ENCODE assay signal across 8 cellular contexts in the genomic region with DNA sequence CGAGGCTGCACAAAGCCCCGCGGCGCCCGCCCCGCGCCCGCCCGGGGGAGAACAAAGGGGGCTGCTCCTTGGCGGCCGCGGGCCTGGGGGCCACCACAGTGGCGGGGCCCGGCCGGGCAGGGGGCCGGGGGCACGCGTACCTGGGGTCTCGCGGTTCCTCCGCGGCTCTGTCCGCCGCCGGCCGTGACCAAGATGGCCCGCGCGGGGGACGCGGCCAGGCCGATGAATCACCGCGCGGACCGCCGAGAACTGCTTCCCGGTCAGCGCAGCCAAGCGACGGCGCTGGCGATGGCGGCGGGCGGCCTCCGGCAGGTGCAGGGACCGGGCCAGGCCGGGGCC. TPM values are rescaled to one million over a fixed set of nuclear protein-coding genes. Genes with fewer than 3 reads are reported as not detected.
DNase-seq lines count a peak whose midpoint lies in the region; ATAC-seq and TF ChIP-seq lines count a peak whose summit lies in the region.

A gene (minus strand): TSS at position 330 of the 339 bp plus-strand sequence. CDS start 677 bp downstream, outside the sequence.

- intact Hi-C loops in CD4-positive, alpha-beta T cell (cut with DNase I, micrococcal nuclease), result loop anchor here (1.0 to 10.0 kb wide), 9 partner anchors 41 to 1483 kb away; a partner anchor contains a TSS
- intact Hi-C loops in upper lobe of right lung (cut with DNase I), result no loop called here

- peak; percentile 5 for ATAC-seq in CD4-positive, alpha-beta T cell (ENCODE audit: poor library complexity)
- ATAC-seq in upper lobe of right lung, result no peak
- ATAC-seq in GM19455 (IDR thresholded peaks at IDR 0.05; ENCODE audit: unreplicated experiment), result no peak
- no peak for ATAC-seq in GM18517 (IDR thresholded peaks at IDR 0.05; ENCODE audit: unreplicated experiment)

- no peak for DNase-seq in CD4-positive, alpha-beta T cell
- no peak for DNase-seq in mesothelial cell of epicardium (ENCODE audit: low spot score in 2 of 2, unreplicated experiment in 2 of 2)
- no peak for DNase-seq in upper lobe of right lung
- DNase-seq in epidermal melanocyte (ENCODE audit: insufficient read length, low spot score), result no peak

- peak within 1 kb of the TSS; percentile 83 for H2AFZ ChIP-seq in Loucy (ENCODE audit: low read length)

- H3K9me3 Mint-ChIP-seq in CD4-positive, alpha-beta T cell, result peaks cover 2% of the 10 kb centered on the region
- H3K9me3 Mint-ChIP-seq in mesothelial cell of epicardium, result peaks cover 17% of the 10 kb centered on the region

- peaks cover 4% of the 10 kb centered on the region for H4K20me1 ChIP-seq in Loucy (ENCODE audit: insufficient read depth, low read length, poor library complexity, severe bottlenecking)

- peak within 1 kb of the TSS; percentile 88 for H3K4me3 Mint-ChIP-seq in CD4-positive, alpha-beta T cell
- peak within 1 kb of the TSS; percentile 76 for H3K4me3 Mint-ChIP-seq in mesothelial cell of epicardium

- peak within 1 kb of the TSS; percentile 89 for H3K4me2 ChIP-seq in Loucy (ENCODE audit: low read depth, low read length, poor library complexity, severe bottlenecking)

- H3K27ac ChIP-seq in CD4-positive, alpha-beta T cell (ENCODE audit: low read depth, low read length), result peak within 1 kb of the TSS; percentile 35
- peak within 1 kb of the TSS; percentile 19 for H3K27ac ChIP-seq in cingulate gyrus (ENCODE audit: low read depth, low read length)
- peak within 1 kb of the TSS; percentile 79 for H3K27ac ChIP-seq in upper lobe of right lung

- CTCF ChIA-PET in CD4-positive, alpha-beta T cell (lab: Charles Lee), result no interaction called here

- no peak for TF ChIP-seq CTCF in CD4-positive, alpha-beta T cell (IDR thresholded peaks at IDR 0.05)
- TF ChIP-seq CTCF in Loucy (conservative IDR thresholded peaks at IDR 0.05; ENCODE audit: low read length) (no peak), mesothelial cell of epicardium (IDR thresholded peaks at IDR 0.05; ENCODE audit: unreplicated experiment) (no peak), upper lobe of right lung (IDR thresholded peaks at IDR 0.05) (no peak)

- H3K4me1 Mint-ChIP-seq in CD4-positive, alpha-beta T cell (ENCODE audit: low read depth), result peaks cover 46% of the 10 kb centered on the region
- peaks cover 25% of the 10 kb centered on the region for H3K4me1 Mint-ChIP-seq in mesothelial cell of epicardium

- no peaks in the 10 kb centered on the region for H3K36me3 ChIP-seq in Loucy (ENCODE audit: insufficient read depth, low read length)
- no peaks in the 10 kb centered on the region for H3K36me3 ChIP-seq in upper lobe of right lung

- H3F3A ChIP-seq in Loucy (ENCODE audit: low read depth), result peaks cover 3% of the 10 kb centered on the region; the same call in 1 of the 2 replicates

- no peaks in the 10 kb centered on the region for H3K9me3 ChIP-seq in CD4-positive, alpha-beta T cell (ENCODE audit: control insufficient read depth, low read length)
- H3K9me3 ChIP-seq in Loucy (ENCODE audit: insufficient read depth, low read depth, low read length) (no peaks in the 10 kb centered on the region), upper lobe of right lung (no peaks in the 10 kb centered on the region)

- peaks cover 9% of the 10 kb centered on the region for H3K27me3 ChIP-seq in CD4-positive, alpha-beta T cell (ENCODE audit: control insufficient read depth, insufficient read depth, low read length)
- H3K27me3 ChIP-seq in Loucy (ENCODE audit: insufficient read depth, low read length, poor library complexity, severe bottlenecking), result no peaks in the 10 kb centered on the region
- H3K27me3 ChIP-seq in upper lobe of right lung, result no peaks in the 10 kb centered on the region

- peak within 1 kb of the TSS; percentile 94 for H3K27ac Mint-ChIP-seq in CD4-positive, alpha-beta T cell
- H3K27ac Mint-ChIP-seq in mesothelial cell of epicardium, result peak within 1 kb of the TSS; percentile 93

- no peaks in the 10 kb centered on the region for H3K9me2 ChIP-seq in Loucy (replicated peaks; ENCODE audit: low read depth, low read length)

- peaks cover 43% of the 10 kb centered on the region for H3K79me2 ChIP-seq in Loucy (ENCODE audit: insufficient read depth, low read length)

- H3K36me3 Mint-ChIP-seq in CD4-positive, alpha-beta T cell (ENCODE audit: low read depth), result peaks cover 22% of the 10 kb centered on the region
- peaks cover 32% of the 10 kb centered on the region for H3K36me3 Mint-ChIP-seq in mesothelial cell of epicardium

- peak within 1 kb of the TSS; percentile 78 for H3K9ac ChIP-seq in Loucy (ENCODE audit: low read depth, low read length, poor library complexity, severe bottlenecking)

- POLR2A ChIA-PET in CD4-positive, alpha-beta T cell (lab: Charles Lee), result no interaction called here

- H3K4me3 ChIP-seq in Loucy (ENCODE audit: low read length, poor library complexity, severe bottlenecking) (peak within 1 kb of the TSS; percentile 76), upper lobe of right lung (peak within 1 kb of the TSS; percentile 71)

- H3K27me3 Mint-ChIP-seq in CD4-positive, alpha-beta T cell, result no peaks in the 10 kb centered on the region
- peaks cover 9% of the 10 kb centered on the region for H3K27me3 Mint-ChIP-seq in mesothelial cell of epicardium (ENCODE audit: low read depth)

- H3K4me1 ChIP-seq in Loucy (ENCODE audit: insufficient read depth, low read length, poor library complexity, severe bottlenecking) (peaks cover 46% of the 10 kb centered on the region), upper lobe of right lung (peaks cover 8% of the 10 kb centered on the region)

RNA-seq across cellular contexts. Expression of the gene that starts here (rescaled TPM):
- 10 to 100 TPM; 18.1 to 18.5 TPM for total RNA-seq in CD4-positive, alpha-beta T cell
- total RNA-seq in mesothelial cell of epicardium (47.5 to 48.3 TPM (median 47.6 TPM) in 3 replicates), upper lobe of right lung (18.4 TPM)

Comparison
In these comparisons a context has a peak if more than half of its experiments do, and no peak if none do; other contexts are left out.
1. H3K27ac ChIP-seq: peak in every context shown above with its lines; median percentile 79 in upper lobe of right lung; 35 in CD4-positive, alpha-beta T cell; 19 in cingulate gyrus.